9 cellular contexts compared by ENCODE assay signal in genomic region chr17:733743-734142, GRCh38. TPM values are rescaled to one million over a fixed set of nuclear protein-coding genes. Genes with fewer than 3 reads are reported as not detected.
DNase-seq lines count a peak whose midpoint lies in the region; ATAC-seq, FAIRE-seq and TF ChIP-seq lines count a peak whose summit lies in the region.
"Had no signal": no experiment of that assay in that cellular context is flagged by ENCODE, and none has a peak within 500 bp of the region (broad histone marks: within the 10 kb centered on the region; RNA-seq: fewer than 3 reads in every experiment).

No MANE protein-coding gene starts in this region.

- peak overlapping the region; percentile 95 for H3K4me2 ChIP-seq in GM23338

- H3K27me3 ChIP-seq in A673 (replicated peaks; ENCODE audit: insufficient read depth, low read depth, low read length, poor library complexity) (no peaks in the 10 kb centered on the region), GM23338 (ENCODE audit: insufficient read depth) (peaks cover 7% of the 10 kb centered on the region; the same call in 1 of the 2 replicates)
- H3K27me3 ChIP-seq: vagina had no signal

- FAIRE-seq in kidney (lab: Jason Lieb, UNC) = no peak

- H3K36me3 Mint-ChIP-seq in GM23338 (ENCODE audit: low read depth) = peaks cover 56% of the 10 kb centered on the region
- H3K36me3 Mint-ChIP-seq in activated naive CD8-positive, alpha-beta T cell = peaks cover 2% of the 10 kb centered on the region

- H3K27me3 Mint-ChIP-seq in GM23338 (ENCODE audit: insufficient read depth, low read depth, poor library complexity) = peaks cover 17% of the 10 kb centered on the region
- H3K27me3 Mint-ChIP-seq in activated naive CD8-positive, alpha-beta T cell = no peaks in the 10 kb centered on the region

- H3K9me2 ChIP-seq in GM23338 (ENCODE audit: insufficient read depth) = no peaks in the 10 kb centered on the region

- H3K4me1 ChIP-seq in A673 (ENCODE audit: insufficient read depth, low read length, poor library complexity, severe bottlenecking) (no peaks in the 10 kb centered on the region), GM23338 (ENCODE audit: insufficient read depth) (peaks cover 13% of the 10 kb centered on the region), kidney (ENCODE audit: control insufficient read depth in 1 of 2, insufficient read depth in 1 of 2, low read depth in 1 of 2, low read length in 2 of 2) (peaks cover 0 to 6% of the 10 kb centered on the region in 2 donors)

- intact Hi-C loops in A673 (cut with micrococcal nuclease; ENCODE audit: unreplicated experiment) (no loop called here), kidney (cut with DNase I) (no loop called here)

- no peak overlapping the region for H3K27ac Mint-ChIP-seq in GM23338
- peak overlapping the region; percentile 84 for H3K27ac Mint-ChIP-seq in activated naive CD8-positive, alpha-beta T cell

- TF ChIP-seq CTCF in A673 (conservative IDR thresholded peaks at IDR 0.05; ENCODE audit: low read depth, low read length) = no peak
- no peak for TF ChIP-seq CTCF in GM23338 (conservative IDR thresholded peaks at IDR 0.05; ENCODE audit: low read depth in 2 of 2)
- no peak for TF ChIP-seq CTCF in kidney (IDR thresholded peaks at IDR 0.05; ENCODE audit: borderline replicate concordance, extremely low read depth, insufficient read depth)

- ATAC-seq in GM23338 (no peak), HG02973 (IDR thresholded peaks at IDR 0.05; ENCODE audit: unreplicated experiment) (no peak), HG03442 (IDR thresholded peaks at IDR 0.05; ENCODE audit: unreplicated experiment) (no peak), GM18519 (IDR thresholded peaks at IDR 0.05; ENCODE audit: low FRiP score, unreplicated experiment) (no peak)

- no peaks in the 10 kb centered on the region; the same call in 2 of the 3 replicates for H3K9me3 Mint-ChIP-seq in GM23338
- no peaks in the 10 kb centered on the region for H3K9me3 Mint-ChIP-seq in activated naive CD8-positive, alpha-beta T cell (ENCODE audit: low read depth)

- CTCF ChIA-PET in A673 (lab: Charles Lee) = no interaction called here

- H3K9me3 ChIP-seq in A673 (ENCODE audit: low read depth, low read length, poor library complexity, severe bottlenecking) (no peaks in the 10 kb centered on the region), kidney (ENCODE audit: control insufficient read depth in 1 of 2, low read length in 2 of 2) (no peaks in the 10 kb centered on the region)
- H3K9me3 ChIP-seq: vagina had no signal

- H3K4me3 Mint-ChIP-seq in GM23338 = peak overlapping the region; percentile 92
- H3K4me3 Mint-ChIP-seq in activated naive CD8-positive, alpha-beta T cell = peak overlapping the region; percentile 89

- H3K4me1 Mint-ChIP-seq in GM23338 = peaks cover 16% of the 10 kb centered on the region
- peaks cover 15% of the 10 kb centered on the region for H3K4me1 Mint-ChIP-seq in activated naive CD8-positive, alpha-beta T cell (ENCODE audit: low read depth)

- DNase-seq in A673 (ENCODE audit: low spot score) (no peak), GM23338 (ENCODE audit: low spot score) (no peak), kidney (peak; percentile 16), epidermal melanocyte (ENCODE audit: insufficient read length, low spot score) (no peak)

- peaks cover 25% of the 10 kb centered on the region for H4K20me1 ChIP-seq in GM23338 (replicated peaks; ENCODE audit: insufficient read depth)

- H3K79me2 ChIP-seq in GM23338 (replicated peaks; ENCODE audit: insufficient read depth) = peaks cover 38% of the 10 kb centered on the region

- BruUV-seq in A673 (replicated peaks; lab: Mats Ljungman, UMichigan) = TSS peak; percentile 54

- no peak overlapping the region for H2AFZ ChIP-seq in GM23338

- 0 out of 2 replicates have a peak, but pooled peaks cover 9% of the 10 kb centered on the region for H3F3A ChIP-seq in GM23338 (replicated peaks; ENCODE audit: low read depth)

- peaks cover 35% of the 10 kb centered on the region for H3K36me3 ChIP-seq in A673 (ENCODE audit: insufficient read depth, low read length, poor library complexity, severe bottlenecking)
- peaks cover 6% of the 10 kb centered on the region; the same call in 1 of the 2 replicates for H3K36me3 ChIP-seq in GM23338 (ENCODE audit: insufficient read depth)
- no peaks in the 10 kb centered on the region for H3K36me3 ChIP-seq in kidney (ENCODE audit: control insufficient read depth in 1 of 2, insufficient read depth in 2 of 2, low read length in 2 of 2)

- POLR2A ChIA-PET in A673 (lab: Charles Lee; ENCODE audit: low non-redundant PET) = no interaction called here

- H3K9ac ChIP-seq in kidney (ENCODE audit: low read length in 2 of 2) = peak overlapping the region in 1 of 2 donors; percentile 35

- H3K4me3 ChIP-seq in A673 (ENCODE audit: low read depth, low read length, poor library complexity, severe bottlenecking) (peak overlapping the region; percentile 89), GM23338 (peak overlapping the region; percentile 87), kidney (ENCODE audit: low read length in 2 of 2) (peak overlapping the region; percentile 7 to 49)

- H3K27ac ChIP-seq in A673 (ENCODE audit: low read depth, low read length, poor library complexity, severe bottlenecking) = no peak overlapping the region
- H3K27ac ChIP-seq in GM23338 (ENCODE audit: low read depth) = no peak overlapping the region
- no peak overlapping the region for H3K27ac ChIP-seq in kidney (ENCODE audit: low read depth in 2 of 2, low read length in 2 of 2)

TF ChIP-seq in GM23338, 12 proteins besides CTCF, POLR2A, EP300 and RAD21:
- TF ChIP-seq JUNB (IDR thresholded peaks at IDR 0.05; ENCODE audit: unreplicated experiment) (no peak), POLR2AphosphoS5 (IDR thresholded peaks at IDR 0.05; ENCODE audit: low read depth) (no peak), ZNF114 (CRISPR knock-in tag; IDR thresholded peaks at IDR 0.05) (no peak), EZH2 (IDR thresholded peaks at IDR 0.05; ENCODE audit: low read depth, unreplicated experiment) (no peak), ZNF331 (CRISPR knock-in tag; IDR thresholded peaks at IDR 0.05; ENCODE audit: low read depth) (no peak), REST (IDR thresholded peaks at IDR 0.05; ENCODE audit: unreplicated experiment) (no peak)

RNA-seq across cellular contexts. Expression of gene TLCD3A, which starts 1.3 kb away (rescaled TPM):
- total RNA-seq in A673 (2021) = 38.7 and 49.2 TPM in 2 replicates
- total RNA-seq in GM23338 (2014; rRNA removed; shearing (Covaris generic)) = 14.5 and 21.1 TPM in 2 replicates
- 10.3 and 11.4 TPM in 2 replicates for polyA plus RNA-seq in GM23338 (2016; fragmentation: Nextera tagmentation; extraction: Ambion mirVana)
- 12.4 TPM for total RNA-seq in kidney
- polyA plus RNA-seq in kidney (ENCODE audit: insufficient read depth, low read depth, low replicate concordance) = 4.6 TPM

RNA-seq across cellular contexts. Expression of gene GEMIN4, which starts 18.3 kb away (rescaled TPM):
- total RNA-seq in A673 (2021) = 58.7 and 66.3 TPM in 2 replicates
- total RNA-seq in GM23338 (2014; rRNA removed; shearing (Covaris generic)) = 42.4 and 45.0 TPM in 2 replicates
- polyA plus RNA-seq in GM23338 (2016; fragmentation: Nextera tagmentation; extraction: Ambion mirVana) = 14.1 and 14.5 TPM in 2 replicates
- total RNA-seq in kidney = 14.8 TPM
- polyA plus RNA-seq in kidney (ENCODE audit: insufficient read depth, low read depth, low replicate concordance) = 4.6 TPM

RNA-seq across cellular contexts. Expression of gene VPS53, which starts 19.1 kb away (rescaled TPM):
- total RNA-seq in A673 (2021) (80.0 and 92.3 TPM in 2 replicates), kidney (80.9 TPM)
- 21.1 and 26.0 TPM in 2 replicates for total RNA-seq in GM23338 (2014; rRNA removed; shearing (Covaris generic))
- polyA plus RNA-seq in GM23338 (2016; fragmentation: Nextera tagmentation; extraction: Ambion mirVana) (10.0 and 11.6 TPM in 2 replicates), kidney (ENCODE audit: insufficient read depth, low read depth, low replicate concordance) (7.0 TPM)

RNA-seq across cellular contexts. Expression of gene GLOD4, which starts 48.3 kb away (rescaled TPM):
- total RNA-seq in A673 (2021) (110 and 122 TPM in 2 replicates), kidney (70.6 TPM)
- total RNA-seq in GM23338 (2014; rRNA removed; shearing (Covaris generic)) = 69.7 and 122 TPM in 2 replicates
- polyA plus RNA-seq in GM23338 (2016; fragmentation: Nextera tagmentation; extraction: Ambion mirVana) (118 and 120 TPM in 2 replicates), kidney (ENCODE audit: insufficient read depth, low read depth, low replicate concordance) (90.8 TPM)

RNA-seq across cellular contexts. Expression of gene MRM3, which starts 48.4 kb away (rescaled TPM):
- total RNA-seq in A673 (2021) = 38.5 and 39.5 TPM in 2 replicates
- 23.4 and 41.3 TPM in 2 replicates for total RNA-seq in GM23338 (2014; rRNA removed; shearing (Covaris generic))
- 17.0 and 17.7 TPM in 2 replicates for polyA plus RNA-seq in GM23338 (2016; fragmentation: Nextera tagmentation; extraction: Ambion mirVana)
- total RNA-seq in kidney = 14.4 TPM
- 21.3 TPM for polyA plus RNA-seq in kidney (ENCODE audit: insufficient read depth, low read depth, low replicate concordance)

Comparison
In these comparisons a context has a peak if more than half of its experiments do, and no peak if none do; other contexts are left out.
1. H3K4me3 ChIP-seq: peak in every context shown above with its lines; median percentile 89 in A673; 87 in GM23338; 28 in kidney.